In genomic region chr4:184824776-184825393, GRCh38 we compare ENCODE assay signal across 8 cellular contexts. TPM values are rescaled to one million over a fixed set of nuclear protein-coding genes. Genes with fewer than 3 reads are reported as not detected.
A peak's percentile ranks its signal among the peaks of the same experiment; 100 is the strongest.
DNase-seq lines count a peak whose midpoint lies in the region; ATAC-seq, FAIRE-seq and TF ChIP-seq lines count a peak whose summit lies in the region.

No MANE protein-coding gene starts in this region.

- FAIRE-seq in small intestine (lab: Jason Lieb, UNC): no peak

- H3K27me3 Mint-ChIP-seq in activated CD8-positive, alpha-beta memory T cell treated with anti-CD3 and anti-CD28 coated beads, Interleukin-2, amount 10 ng/mL, durations not matched to agents 7 days and 5 days: peaks cover 17% of the 10 kb centered on the region

- peak overlapping the region; percentile 73 for H3K27ac Mint-ChIP-seq in activated CD8-positive, alpha-beta memory T cell treated with anti-CD3 and anti-CD28 coated beads, Interleukin-2, amount 10 ng/mL, durations not matched to agents 7 days and 5 days

- H3K36me3 ChIP-seq in BE2C (no peaks in the 10 kb centered on the region), left ventricle myocardium inferior (no peaks in the 10 kb centered on the region), small intestine (ENCODE audit: control insufficient read depth in 2 of 2, insufficient read depth in 2 of 2, low read length in 2 of 2) (no peaks in the 10 kb centered on the region)

- H3K27me3 ChIP-seq in BE2C (no peaks in the 10 kb centered on the region), left ventricle myocardium inferior (ENCODE audit: low read depth) (no peaks in the 10 kb centered on the region), small intestine (ENCODE audit: control insufficient read depth in 2 of 2, insufficient read depth in 2 of 2, low read length in 2 of 2) (no peaks in the 10 kb centered on the region)

- intact Hi-C loops in left ventricle myocardium inferior (cut with micrococcal nuclease): no loop called here

- peak overlapping the region; percentile 80 for H3K4me3 Mint-ChIP-seq in activated CD8-positive, alpha-beta memory T cell treated with anti-CD3 and anti-CD28 coated beads, Interleukin-2, amount 10 ng/mL, durations not matched to agents 7 days and 5 days

- no peaks in the 10 kb centered on the region for H3K9me3 ChIP-seq in BE2C
- H3K9me3 ChIP-seq in left ventricle myocardium inferior (replicated peaks): no peaks in the 10 kb centered on the region
- no peaks in the 10 kb centered on the region for H3K9me3 ChIP-seq in small intestine (ENCODE audit: control insufficient read depth, low read depth)

- DNase-seq in BE2C (no peak), left ventricle myocardium inferior (no peak), small intestine (peak; percentile 46), NCI-H2196 (lab: John Stamatoyannopoulos, UW; ENCODE audit: unreplicated experiment) (no peak)
- no peak for DNase-seq in activated CD8-positive, alpha-beta memory T cell treated with anti-CD3 and anti-CD28 coated beads, Interleukin-2, amount 10 ng/mL, durations not matched to agents 7 days and 5 days

- H3K9me3 Mint-ChIP-seq in activated CD8-positive, alpha-beta memory T cell treated with anti-CD3 and anti-CD28 coated beads, Interleukin-2, amount 10 ng/mL, durations not matched to agents 7 days and 5 days (ENCODE audit: low read depth): no peaks in the 10 kb centered on the region

- H3K4me1 ChIP-seq in BE2C: no peaks in the 10 kb centered on the region
- H3K4me1 ChIP-seq in left ventricle myocardium inferior: peaks cover 67% of the 10 kb centered on the region
- H3K4me1 ChIP-seq in small intestine (ENCODE audit: control insufficient read depth in 2 of 2, insufficient read depth in 1 of 2, low read depth in 1 of 2, low read length in 1 of 2): peaks cover 3% of the 10 kb centered on the region in 2 donors

- CTCF ChIA-PET in activated CD8-positive, alpha-beta memory T cell treated with anti-CD3 and anti-CD28 coated beads, Interleukin-2, amount 10 ng/mL, durations not matched to agents 7 days and 5 days (lab: Charles Lee): interaction anchor here (1.2 kb wide), 1 partner anchor 177 kb away, joined by 4 read pairs; no protein-coding TSS in a partner anchor

- H3K4me1 Mint-ChIP-seq in activated CD8-positive, alpha-beta memory T cell treated with anti-CD3 and anti-CD28 coated beads, Interleukin-2, amount 10 ng/mL, durations not matched to agents 7 days and 5 days: peaks cover 36% of the 10 kb centered on the region

- H3K4me3 ChIP-seq in BE2C (ENCODE audit: low read depth, low read length) (peak overlapping the region; percentile 71), left ventricle myocardium inferior (peak overlapping the region; percentile 73), small intestine (ENCODE audit: low read depth in 1 of 2, low read length in 2 of 2) (peak overlapping the region; percentile 74 to 83)

- TF ChIP-seq CTCF in BE2C (IDR thresholded peaks at IDR 0.05; ENCODE audit: low read depth, low read length): no peak
- TF ChIP-seq CTCF in left ventricle myocardium inferior (IDR thresholded peaks at IDR 0.05; ENCODE audit: borderline replicate concordance): no peak

- H3K36me3 Mint-ChIP-seq in activated CD8-positive, alpha-beta memory T cell treated with anti-CD3 and anti-CD28 coated beads, Interleukin-2, amount 10 ng/mL, durations not matched to agents 7 days and 5 days: no peaks in the 10 kb centered on the region

- WGBS in small intestine, 3 donors: 9 to 20% (median 9%) methylated on average over 18 of the region's 18 CpGs

- H3K27ac ChIP-seq in left ventricle myocardium inferior (replicated peaks) (peak overlapping the region; percentile 95), small intestine (ENCODE audit: low read depth in 1 of 2, low read length in 1 of 2) (peak overlapping the region in 1 of 2 donors; percentile 85)

- ATAC-seq in GM19372 (IDR thresholded peaks at IDR 0.05; ENCODE audit: low read depth, unreplicated experiment) (peak; percentile 6), HG03521 (IDR thresholded peaks at IDR 0.05; ENCODE audit: unreplicated experiment) (peak; percentile 9), GM19035 (IDR thresholded peaks at IDR 0.05; ENCODE audit: unreplicated experiment) (no peak)
- ATAC-seq in activated CD8-positive, alpha-beta memory T cell treated with anti-CD3 and anti-CD28 coated beads, Interleukin-2, amount 10 ng/mL, durations not matched to agents 7 days and 5 days: no peak

RNA-seq across cellular contexts. Expression of gene ACSL1, which starts 0.9 kb away (rescaled TPM):
- 9.4 TPM for polyA plus RNA-seq in BE2C (2012; ENCODE audit: insufficient read depth, insufficient read length, low read depth)
- total RNA-seq in activated CD8-positive, alpha-beta memory T cell treated with anti-CD3 and anti-CD28 coated beads, Interleukin-2, amount 10 ng/mL, durations not matched to agents 7 days and 5 days: 10 to 100 TPM; 13.8 to 26.0 TPM
- 316 TPM for total RNA-seq in left ventricle myocardium inferior
- 10 to 100 TPM; 14.6 to 85.0 (median 50.1) TPM for polyA plus RNA-seq in small intestine

Comparison
In these comparisons a context has a peak if more than half of its experiments do, and no peak if none do; other contexts are left out.
1. ATAC-seq: peak in GM19372 (single experiment) and HG03521 (single experiment); none in activated CD8-positive, alpha-beta memory T cell treated with anti-CD3 and anti-CD28 coated beads, Interleukin-2, amount 10 ng/mL, durations not matched to agents 7 days and 5 days (single experiment) and GM19035 (single experiment).
2. RNA of gene ACSL1, which starts 0.9 kb away (total RNA-seq): 316 TPM in left ventricle myocardium inferior (single experiment); 13.8 to 26.0 TPM in activated CD8-positive, alpha-beta memory T cell treated with anti-CD3 and anti-CD28 coated beads, Interleukin-2, amount 10 ng/mL, durations not matched to agents 7 days and 5 days; every median in the first group is over 10 times any median in the second.
3. Peak in every context shown above with its lines, with median percentiles within 50 percentile points of each other: H3K4me3 ChIP-seq.